In the genomic region with DNA sequence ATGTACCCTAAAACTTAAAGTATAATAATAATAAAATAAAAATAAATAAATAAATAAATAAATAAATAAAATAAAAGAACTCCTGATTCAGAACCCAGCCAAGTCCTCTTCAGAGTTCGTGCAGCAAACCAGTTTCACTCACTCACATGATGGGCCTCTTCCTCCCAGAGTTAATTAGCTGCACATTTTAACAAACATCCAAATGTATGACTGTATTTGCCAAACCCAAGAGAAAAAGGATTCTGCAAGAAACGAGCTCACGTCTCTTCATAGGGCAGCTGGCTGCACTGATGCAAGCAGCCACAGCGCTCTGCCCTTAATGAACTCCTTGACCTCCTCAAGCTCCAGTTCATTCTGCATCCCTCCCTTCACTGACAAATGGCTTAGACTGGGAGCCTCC, we compare ENCODE assay signal across 21 cellular contexts. TPM values are rescaled to one million over a fixed set of nuclear protein-coding genes. Genes with fewer than 3 reads are reported as not detected.
DNase-seq lines count a peak whose midpoint lies in the region; ATAC-seq and TF ChIP-seq lines count a peak whose summit lies in the region.
"Had no signal": no experiment of that assay in that cellular context is flagged by ENCODE, and none has a peak within 500 bp of the region (broad histone marks: within the 10 kb centered on the region; RNA-seq: fewer than 3 reads in every experiment).

No MANE protein-coding gene starts in this region.

- no peak for TF ChIP-seq CTCF in endothelial cell (IDR thresholded peaks at IDR 0.05; ENCODE audit: unreplicated experiment)
- TF ChIP-seq CTCF in foreskin fibroblast (IDR thresholded peaks at IDR 0.05; ENCODE audit: low read depth, low read length) = no peak

- H3K9me3 Mint-ChIP-seq in endothelial cell (ENCODE audit: unreplicated experiment) = peaks cover 5% of the 10 kb centered on the region
- H3K9me3 Mint-ChIP-seq: H9 had no signal

- H3K4me1 Mint-ChIP-seq in endothelial cell (ENCODE audit: unreplicated experiment) = peaks cover 26% of the 10 kb centered on the region
- H3K4me1 Mint-ChIP-seq: CD8-positive, alpha-beta memory T cell had no signal

- H3K36me3 Mint-ChIP-seq in endothelial cell (ENCODE audit: low read depth, unreplicated experiment) = peaks cover 12% of the 10 kb centered on the region

- no peak overlapping the region for H3K4me3 ChIP-seq in foreskin fibroblast (ENCODE audit: low read depth in 1 of 2, low read length in 2 of 2)
- H3K4me3 ChIP-seq: BLaER1 treated with 17β-estradiol and CSF1 and Interleukin-3, amounts not matched to agents 10 nM and 100 nM; PC-9; SJCRH30 had no signal

- no peak overlapping the region for H3K4me3 Mint-ChIP-seq in endothelial cell (ENCODE audit: unreplicated experiment)
- H3K4me3 Mint-ChIP-seq: CD8-positive, alpha-beta memory T cell; H9 had no signal

- H3K27ac Mint-ChIP-seq in endothelial cell (ENCODE audit: unreplicated experiment) = peak overlapping the region; percentile 67

- ATAC-seq in HG02588 (IDR thresholded peaks at IDR 0.05; ENCODE audit: unreplicated experiment) = no peak

- peaks cover 9% of the 10 kb centered on the region for H3K27me3 Mint-ChIP-seq in endothelial cell (ENCODE audit: unreplicated experiment)
- H3K27me3 Mint-ChIP-seq: CD8-positive, alpha-beta memory T cell had no signal

- DNase-seq in AG08395 (ENCODE audit: low spot score) = peak; percentile 68
- peak; percentile 55 for DNase-seq in GM04503 (ENCODE audit: low read depth)
- DNase-seq in endothelial cell (ENCODE audit: low spot score) = no peak
- DNase-seq in foreskin fibroblast = peak; percentile 32 to 79
- no peak for DNase-seq in NCI-H146 treated with DMSO at 0.1 percent for 48 hours (lab: John Stamatoyannopoulos, UW; ENCODE audit: unreplicated experiment)
- DNase-seq in pons (ENCODE audit: low spot score) = no peak
- DNase-seq in NCI-H187 (lab: John Stamatoyannopoulos, UW) = no peak
- DNase-seq: CD8-positive, alpha-beta memory T cell; DMS53; H9; Kasumi-1; MM.1S; NCI-H1105; NCI-H1694 treated with DMSO at 0.1 percent for 48 hours; NCI-H226; NCI-H524; NCI-H82; PC-9; SJCRH30 had no signal

RNA-seq across cellular contexts. Expression of a gene that starts 55.1 kb away (rescaled TPM):
- total RNA-seq in endothelial cell (ENCODE audit: unreplicated experiment) = 26.1 TPM

Comparison
In these comparisons a context has a peak if more than half of its experiments do, and no peak if none do; other contexts are left out.
1. DNase-seq: peak in AG08395 (single experiment), GM04503 (single experiment) and foreskin fibroblast (2 of 2); none in endothelial cell (single experiment), NCI-H146 treated with DMSO at 0.1 percent for 48 hours (single experiment), pons (single experiment) and NCI-H187 (0 of 2).